Comparison of ENCODE assay signal across 19 cellular contexts in the genomic region with DNA sequence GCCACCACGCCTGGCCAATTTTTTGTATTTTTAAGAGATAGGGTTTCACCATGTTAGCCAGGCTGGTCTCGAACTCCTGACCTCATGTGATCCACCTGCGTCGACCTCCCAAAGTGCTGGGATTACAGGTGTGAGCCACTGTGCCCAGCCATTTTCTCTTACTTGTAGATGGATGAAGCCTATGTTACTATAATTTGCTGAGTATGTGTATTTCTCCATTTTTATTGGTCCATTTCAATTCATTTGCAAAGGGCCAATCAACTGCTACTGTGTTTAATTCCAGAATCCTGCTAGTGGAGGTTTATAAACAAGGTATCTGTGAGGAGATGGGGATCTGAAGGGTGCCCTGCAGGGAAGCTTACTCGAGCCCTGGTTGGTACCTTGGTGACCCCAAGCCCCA.
"Had no signal": no experiment of that assay in that cellular context is flagged by ENCODE, and none has a peak within 500 bp of the region (broad histone marks: within the 10 kb centered on the region; RNA-seq: fewer than 3 reads in every experiment).

No MANE protein-coding gene starts in this region.

- H3K27ac Mint-ChIP-seq: activated CD4-positive, alpha-beta memory T cell treated with anti-CD3 and anti-CD28 coated beads, Interleukin-2, amount 10 ng/mL, durations not matched to agents 7 days and 5 days; activated naive CD4-positive, alpha-beta T cell treated with anti-CD3 and anti-CD28 coated beads for 36 hours; activated T-cell treated with anti-CD3 and anti-CD28 coated beads, Interleukin-2, amount 50 U/mL, for 24 hours had no signal

- H3K4me3 Mint-ChIP-seq: activated CD4-positive, alpha-beta memory T cell treated with anti-CD3 and anti-CD28 coated beads, Interleukin-2, amount 10 ng/mL, durations not matched to agents 7 days and 5 days; activated naive CD4-positive, alpha-beta T cell treated with anti-CD3 and anti-CD28 coated beads for 36 hours; activated T-cell treated with anti-CD3 and anti-CD28 coated beads, Interleukin-2, amount 50 U/mL, for 24 hours; neural crest cell had no signal

- H3K4me3 ChIP-seq: coronary artery, lung, thyroid gland had no signal

- H3K9me3 ChIP-seq: thyroid gland had no signal

- H3K36me3 ChIP-seq: thyroid gland had no signal

- H3K27me3 Mint-ChIP-seq: activated CD4-positive, alpha-beta memory T cell treated with anti-CD3 and anti-CD28 coated beads, Interleukin-2, amount 10 ng/mL, durations not matched to agents 7 days and 5 days; activated T-cell treated with anti-CD3 and anti-CD28 coated beads, Interleukin-2, amount 50 U/mL, for 24 hours had no signal

- DNase-seq: activated CD4-positive, alpha-beta memory T cell treated with anti-CD3 and anti-CD28 coated beads, Interleukin-2, amount 10 ng/mL, durations not matched to agents 7 days and 5 days; activated CD4-positive, alpha-beta T cell treated with anti-CD3 and anti-CD28 coated beads for 48 hours; activated CD4-positive, CD25-positive, alpha-beta regulatory T cell; activated naive CD4-positive, alpha-beta T cell treated with anti-CD3 and anti-CD28 coated beads for 36 hours; activated T-cell treated with anti-CD3 and anti-CD28 coated beads, Interleukin-2, amount 50 U/mL, for 24 hours; aorta; erythroblast; foreskin melanocyte; hypothalamus; islet precursor cell; midbrain; retina; stimulated activated CD8-positive, alpha-beta memory T cell treated with anti-CD3 and anti-CD28 coated beads, Interleukin-4, amount 100 ng/mL, for 48 hours; stimulated activated naive CD4-positive, alpha-beta T cell treated with Interleukin-2 at 50 U/mL for 16 hours; T-helper 9 cell; thyroid gland had no signal

- H3K27ac ChIP-seq: coronary artery, thyroid gland had no signal

- H3K27me3 ChIP-seq: thyroid gland had no signal
